18 cellular contexts compared by ENCODE assay signal in genomic region chr3:38551026-38551832, GRCh38. TPM values are rescaled to one million over a fixed set of nuclear protein-coding genes. Genes with fewer than 3 reads are reported as not detected.
DNase-seq lines count a peak whose midpoint lies in the region; ATAC-seq and TF ChIP-seq lines count a peak whose summit lies in the region.
"Had no signal": no experiment of that assay in that cellular context is flagged by ENCODE, and none has a peak within 500 bp of the region (broad histone marks: within the 10 kb centered on the region; RNA-seq: fewer than 3 reads in every experiment).

No MANE protein-coding gene starts in this region.

- TF ChIP-seq CTCF in WERI-Rb-1 (IDR thresholded peaks at IDR 0.05; ENCODE audit: low read depth, low read length), result no peak

- no peaks in the 10 kb centered on the region for H3K9me3 ChIP-seq in WERI-Rb-1 (ENCODE audit: severe bottlenecking)
- no peaks in the 10 kb centered on the region for H3K9me3 ChIP-seq in GM23248 (ENCODE audit: low read depth)
- H3K9me3 ChIP-seq: BE2C had no signal

- no peak overlapping the region for H3K27ac ChIP-seq in WERI-Rb-1
- H3K27ac ChIP-seq in GM23248, result no peak overlapping the region
- H3K27ac ChIP-seq: KMS-11, PC-9 had no signal

- H3K9ac ChIP-seq in GM23248, result no peak overlapping the region
- H3K9ac ChIP-seq: KMS-11 had no signal

- no peaks in the 10 kb centered on the region for H3F3A ChIP-seq in GM23248 (ENCODE audit: insufficient read depth)

- in situ Hi-C loops in GM23248 (cut with MboI), result no loop called here

- H3K9me2 ChIP-seq in GM23248 (ENCODE audit: insufficient read depth), result no peaks in the 10 kb centered on the region

- no peak overlapping the region for H2AFZ ChIP-seq in GM23248
- H2AFZ ChIP-seq: PC-9 had no signal

- H3K79me2 ChIP-seq in GM23248 (ENCODE audit: insufficient read depth), result no peaks in the 10 kb centered on the region

- no peak overlapping the region for H3K4me2 ChIP-seq in GM23248 (ENCODE audit: unreplicated experiment)
- H3K4me2 ChIP-seq: KMS-11, PC-9 had no signal

- no peaks in the 10 kb centered on the region for H4K20me1 ChIP-seq in GM23248 (ENCODE audit: insufficient read depth)

- no peak for ATAC-seq in GM18867 (IDR thresholded peaks at IDR 0.05; ENCODE audit: unreplicated experiment)
- ATAC-seq: HepG2 had no signal

- H3K27me3 ChIP-seq in WERI-Rb-1 (ENCODE audit: insufficient read depth, low read depth, severe bottlenecking) (no peaks in the 10 kb centered on the region), GM23248 (replicated peaks; ENCODE audit: insufficient read depth) (0 out of 2 replicates have a peak, but pooled peaks cover 6% of the 10 kb centered on the region)
- H3K27me3 ChIP-seq: BE2C had no signal

- H3K4me3 ChIP-seq in WERI-Rb-1 (ENCODE audit: low read depth, low read length), result no peak overlapping the region
- no peak overlapping the region for H3K4me3 ChIP-seq in GM23248
- H3K4me3 ChIP-seq: PC-9 had no signal

- no peaks in the 10 kb centered on the region for H3K36me3 ChIP-seq in WERI-Rb-1
- no peaks in the 10 kb centered on the region for H3K36me3 ChIP-seq in GM23248 (ENCODE audit: low read depth)
- H3K36me3 ChIP-seq: BE2C had no signal

- H3K4me1 ChIP-seq in GM23248 (ENCODE audit: insufficient read depth), result no peaks in the 10 kb centered on the region
- H3K4me1 ChIP-seq: BE2C had no signal

- peak; percentile 8 for DNase-seq in activated CD4-positive, CD25-positive, alpha-beta regulatory T cell treated with anti-CD3 and anti-CD28 coated beads, Interleukin-2, amount 50 U/mL, for 72 hours
- no peak for DNase-seq in activated CD4-positive, CD25-positive, alpha-beta regulatory T cell (lab: John Stamatoyannopoulos, UW)
- DNase-seq in WERI-Rb-1 (peak; percentile 1), islet precursor cell (peak; percentile 33), DMS79 treated with DMSO at 0.1 percent for 48 hours (lab: John Stamatoyannopoulos, UW) (no peak), GM23248 (no peak)
- peak; percentile 9 for DNase-seq in stimulated activated CD8-positive, alpha-beta memory T cell treated with anti-CD3 and anti-CD28 coated beads, Interleukin-4, amount 100 ng/mL, for 48 hours
- DNase-seq: 8988T; BE2C; CD4-positive, alpha-beta T cell; H7; NCI-H1092 treated with DMSO at 0.1 percent for 48 hours; NCI-H1694; NCI-H524; PC-9 had no signal

- 74 to 84% methylated on average over 23 to 30 of the region's 30 CpGs for WGBS in GM23248 (ENCODE audit: low coverage in 1 of 2, low lambda C conversion rate in 2 of 2, missing lambda C conversion rate in 2 of 2), 2 experiments

RNA-seq across cellular contexts. Expression of gene EXOG, which starts 55.1 kb away (rescaled TPM):
- total RNA-seq in GM23248 (2014; rRNA removed; shearing (Covaris generic)), result 6.4 and 8.6 TPM in 2 replicates
- 8.2 and 9.0 TPM in 2 replicates for polyA plus RNA-seq in GM23248 (2016; fragmentation: Nextera tagmentation; extraction: Ambion mirVana)

Comparison
In these comparisons a context has a peak if more than half of its experiments do, and no peak if none do; other contexts are left out.
1. DNase-seq: peak in activated CD4-positive, CD25-positive, alpha-beta regulatory T cell treated with anti-CD3 and anti-CD28 coated beads, Interleukin-2, amount 50 U/mL, for 72 hours (single experiment), WERI-Rb-1 (single experiment), islet precursor cell (single experiment) and stimulated activated CD8-positive, alpha-beta memory T cell treated with anti-CD3 and anti-CD28 coated beads, Interleukin-4, amount 100 ng/mL, for 48 hours (single experiment); none in activated CD4-positive, CD25-positive, alpha-beta regulatory T cell (0 of 4), DMS79 treated with DMSO at 0.1 percent for 48 hours (single experiment) and GM23248 (single experiment).